11 cellular contexts compared by ENCODE assay signal in the genomic region with DNA sequence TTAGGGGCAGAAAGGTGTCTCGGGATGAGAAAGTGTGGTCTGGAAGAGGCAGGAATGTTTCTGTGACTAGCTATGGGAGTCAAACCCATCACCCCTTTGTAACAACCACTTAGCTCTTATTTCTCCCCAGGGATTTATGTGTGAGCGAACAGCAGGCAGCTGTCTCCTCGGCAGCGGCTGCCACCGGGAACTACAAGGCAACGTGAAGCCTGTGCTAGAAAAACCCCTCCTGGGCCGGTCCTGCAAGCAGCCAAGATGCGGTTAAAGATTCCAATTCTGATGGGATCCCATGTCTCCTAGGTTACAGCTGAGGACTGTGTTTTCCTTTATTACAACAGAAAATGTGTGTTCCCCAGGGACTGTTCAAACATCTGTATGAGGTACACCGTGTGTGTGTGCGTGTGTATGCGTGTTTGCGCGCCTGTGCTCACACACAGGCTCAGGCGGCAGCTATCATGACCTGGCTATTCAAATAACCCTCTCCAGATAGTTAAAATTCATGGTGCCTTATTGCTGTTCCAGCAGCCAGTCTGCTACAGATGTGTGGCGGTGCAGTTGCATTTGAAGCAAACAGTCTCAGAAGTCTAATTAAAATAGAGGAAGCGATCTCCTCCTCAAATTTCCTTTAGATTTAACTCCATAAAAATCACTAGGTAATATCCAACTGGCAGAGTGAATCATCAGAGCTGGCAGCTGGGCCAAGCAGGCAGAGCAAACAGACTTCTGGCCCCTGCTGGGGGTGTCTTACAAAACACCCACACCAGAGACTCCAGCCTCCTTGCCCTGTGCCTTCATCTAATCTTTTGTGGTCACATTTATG.
DNase-seq lines count a peak whose midpoint lies in the region; ATAC-seq and TF ChIP-seq lines count a peak whose summit lies in the region.
"Had no signal": no experiment of that assay in that cellular context is flagged by ENCODE, and none has a peak within 500 bp of the region (broad histone marks: within the 10 kb centered on the region; RNA-seq: fewer than 3 reads in every experiment).

No MANE protein-coding gene starts in this region.

- no peak for TF ChIP-seq CTCF in Caco-2 (IDR thresholded peaks at IDR 0.05; ENCODE audit: insufficient read depth in 1 of 2, low read depth in 1 of 2, low read length in 1 of 2, severe bottlenecking in 1 of 2, unreplicated experiment in 1 of 2)

- peaks cover 7% of the 10 kb centered on the region for H3K4me1 Mint-ChIP-seq in Caco-2 (ENCODE audit: low read depth, unreplicated experiment)

- no peaks in the 10 kb centered on the region for H3K36me3 ChIP-seq in BLaER1
- no peaks in the 10 kb centered on the region for H3K36me3 ChIP-seq in Caco-2 (ENCODE audit: control insufficient read depth, insufficient read depth, low read length)

- H3K4me3 Mint-ChIP-seq in Caco-2 (ENCODE audit: unreplicated experiment): no peak overlapping the region

- CTCF ChIA-PET in Caco-2 (lab: Charles Lee): no interaction called here

- ATAC-seq in GM21723 (IDR thresholded peaks at IDR 0.05; ENCODE audit: unreplicated experiment): no peak
- ATAC-seq: K562 had no signal

- DNase-seq in MV-4-11 (lab: John Stamatoyannopoulos, UW) (peak; percentile 13), NCI-H526 (lab: John Stamatoyannopoulos, UW) (peak; percentile 94 to 98), left kidney (ENCODE audit: low read depth, low spot score) (peak; percentile 70), NCI-H226 (no peak), Caco-2 (no peak)
- no peak for DNase-seq in stimulated activated CD4-positive, alpha-beta T cell treated with anti-CD3 and anti-CD28 coated beads, Interleukin-2, amount 100 ng/mL, for 48 hours
- DNase-seq: nucleus accumbens, SIG-M5 had no signal

- no peaks in the 10 kb centered on the region for H3K27me3 Mint-ChIP-seq in Caco-2 (ENCODE audit: insufficient read depth, unreplicated experiment)

- POLR2A ChIA-PET in Caco-2 (lab: Charles Lee): no interaction called here

- no peak overlapping the region for H3K27ac ChIP-seq in BLaER1

- H3K4me3 ChIP-seq in BLaER1 (no peak overlapping the region), Caco-2 (ENCODE audit: low read depth, low read length) (no peak overlapping the region)
- H3K4me3 ChIP-seq: K562 had no signal

- H3K9me3 ChIP-seq in BLaER1: no peaks in the 10 kb centered on the region
- 0 out of 2 replicates have a peak, but pooled peaks cover 5% of the 10 kb centered on the region for H3K9me3 ChIP-seq in Caco-2

- intact Hi-C loops in Caco-2 (cut with micrococcal nuclease; ENCODE audit: unreplicated experiment): no loop called here

- no peaks in the 10 kb centered on the region for H4K20me1 ChIP-seq in BLaER1

- no peaks in the 10 kb centered on the region for H3K27me3 ChIP-seq in BLaER1
- no peaks in the 10 kb centered on the region for H3K27me3 ChIP-seq in Caco-2 (replicated peaks; ENCODE audit: control insufficient read depth, insufficient read depth, low read length)

- H3K4me2 ChIP-seq in BLaER1: peak overlapping the region; percentile 85

- no peak overlapping the region for H3K27ac Mint-ChIP-seq in Caco-2 (ENCODE audit: unreplicated experiment)

- no TSS peak for BruUV-seq in Caco-2 (replicated peaks; lab: Mats Ljungman, UMichigan)

- no peak overlapping the region for H3K9ac ChIP-seq in BLaER1

- no peaks in the 10 kb centered on the region for H3K9me3 Mint-ChIP-seq in Caco-2 (ENCODE audit: unreplicated experiment)

- no peaks in the 10 kb centered on the region for H3K36me3 Mint-ChIP-seq in Caco-2 (ENCODE audit: insufficient read depth, unreplicated experiment)

- H3K4me1 ChIP-seq in BLaER1 (peaks cover 21% of the 10 kb centered on the region), Caco-2 (no peaks in the 10 kb centered on the region)

Comparison
In these comparisons a context has a peak if more than half of its experiments do, and no peak if none do; other contexts are left out.
1. DNase-seq: peak in MV-4-11 (single experiment), NCI-H526 (2 of 2) and left kidney (single experiment); none in NCI-H226 (single experiment), stimulated activated CD4-positive, alpha-beta T cell treated with anti-CD3 and anti-CD28 coated beads, Interleukin-2, amount 100 ng/mL, for 48 hours (0 of 2) and Caco-2 (0 of 2).